8 cellular contexts compared by ENCODE assay signal in the genomic region with DNA sequence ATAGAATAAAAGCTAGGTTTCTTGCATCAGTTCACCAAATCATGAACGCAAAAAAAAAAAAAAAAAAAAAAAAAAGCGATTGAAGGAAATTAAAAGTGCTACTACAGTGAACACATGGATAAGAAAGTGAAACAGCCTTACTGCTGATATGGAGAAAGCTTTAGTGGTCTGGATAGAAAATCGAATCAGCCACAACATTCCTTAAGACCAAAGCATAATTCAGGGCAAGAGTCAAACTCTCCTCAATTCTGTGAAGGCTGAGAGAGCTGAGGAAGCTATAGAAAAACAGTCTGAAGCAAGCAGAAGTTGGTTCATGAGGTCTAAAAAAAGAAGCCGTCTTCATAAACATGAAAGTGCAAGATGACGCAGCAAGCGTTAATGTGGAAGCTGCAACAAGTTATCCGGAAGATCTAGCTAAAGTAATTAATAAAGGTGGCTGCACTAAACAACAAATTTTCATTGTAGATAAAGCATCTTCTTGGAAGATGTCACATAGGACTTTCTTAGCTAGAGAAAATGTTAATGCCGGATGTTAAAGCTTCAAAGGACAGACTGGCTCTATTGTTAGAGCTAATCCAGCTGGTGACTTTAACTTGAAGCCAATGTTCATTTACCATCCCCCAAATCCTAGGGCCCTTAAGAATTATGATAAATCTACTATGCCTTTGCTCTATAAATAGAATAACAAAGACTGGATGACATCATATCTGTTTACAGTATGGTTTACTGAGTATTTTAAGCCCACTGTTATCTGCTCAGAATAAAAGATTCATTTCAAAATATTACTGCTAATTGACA. TPM values are rescaled to one million over a fixed set of nuclear protein-coding genes. Genes with fewer than 3 reads are reported as not detected.
DNase-seq lines count a peak whose midpoint lies in the region; ATAC-seq and TF ChIP-seq lines count a peak whose summit lies in the region.

No MANE protein-coding gene starts in this region.

- H2BK15ac ChIP-seq in neuronal stem cell (ENCODE audit: low read length), result no peak overlapping the region

- peak overlapping the region; percentile 14; the same call in 1 of the 2 replicates for H3K4me2 ChIP-seq in MM.1S (ENCODE audit: low read depth, low read length)
- H3K4me2 ChIP-seq in neuronal stem cell (ENCODE audit: insufficient read depth, low read length, poor library complexity, severe bottlenecking), result no peak overlapping the region
- no peak overlapping the region for H3K4me2 ChIP-seq in Karpas-422 (ENCODE audit: low read depth, low read length, poor library complexity, severe bottlenecking)

- H3K4me1 ChIP-seq in MM.1S (ENCODE audit: low read length) (no peaks in the 10 kb centered on the region; the same call in 1 of the 2 replicates), neuronal stem cell (ENCODE audit: control insufficient read depth in 2 of 2, insufficient read depth in 1 of 2, low read depth in 1 of 2, low read length in 2 of 2) (peaks cover 13 to 32% of the 10 kb centered on the region in 2 donors), Karpas-422 (ENCODE audit: low read length) (no peaks in the 10 kb centered on the region)

- no peaks in the 10 kb centered on the region for H3K36me3 Mint-ChIP-seq in CD4-positive, alpha-beta T cell (ENCODE audit: low read depth)

- DNase-seq in MM.1S (no peak), choroid plexus epithelial cell (ENCODE audit: low read depth) (peak; percentile 84), neuronal stem cell (ENCODE audit: low spot score) (no peak), NCI-H1092 treated with DMSO at 0.1 percent for 48 hours (lab: John Stamatoyannopoulos, UW) (no peak), Karpas-422 (no peak), head of caudate nucleus (no peak)
- DNase-seq in CD4-positive, alpha-beta T cell, result no peak

- H3K79me2 ChIP-seq in MM.1S (ENCODE audit: low read length) (no peaks in the 10 kb centered on the region), Karpas-422 (ENCODE audit: low read length) (no peaks in the 10 kb centered on the region)

- TF ChIP-seq CTCF in GM12875 (IDR thresholded peaks at IDR 0.05; ENCODE audit: borderline replicate concordance, insufficient read depth, low read depth, low read length), result no peak
- TF ChIP-seq CTCF in MM.1S (IDR thresholded peaks at IDR 0.05; ENCODE audit: low read length), result no peak
- TF ChIP-seq CTCF in choroid plexus epithelial cell (conservative IDR thresholded peaks at IDR 0.05; ENCODE audit: low read depth, low read length), result no peak
- no peak for TF ChIP-seq CTCF in CD4-positive, alpha-beta T cell (IDR thresholded peaks at IDR 0.05)

- no peaks in the 10 kb centered on the region for H3K9me3 Mint-ChIP-seq in CD4-positive, alpha-beta T cell

- H3K79me1 ChIP-seq in neuronal stem cell (ENCODE audit: low read depth, low read length), result no peaks in the 10 kb centered on the region

- H3K27ac ChIP-seq in MM.1S (ENCODE audit: low read length) (no peak overlapping the region), neuronal stem cell (replicated peaks; ENCODE audit: low read length) (peak overlapping the region; percentile 14), Karpas-422 (ENCODE audit: low read length) (no peak overlapping the region)
- H3K27ac ChIP-seq in CD4-positive, alpha-beta T cell (ENCODE audit: low read depth, low read length), result no peak overlapping the region

- H3K9ac ChIP-seq in MM.1S (ENCODE audit: low read length), result no peak overlapping the region
- H3K9ac ChIP-seq in neuronal stem cell (ENCODE audit: low read depth, low read length, poor library complexity), result no peak overlapping the region
- no peak overlapping the region for H3K9ac ChIP-seq in Karpas-422 (ENCODE audit: low read length)

- H3K4ac ChIP-seq in neuronal stem cell (ENCODE audit: low read length), result no peak overlapping the region

- H4K8ac ChIP-seq in neuronal stem cell (ENCODE audit: low read depth, low read length), result no peak overlapping the region

- no peaks in the 10 kb centered on the region for H3K9me3 ChIP-seq in MM.1S (replicated peaks; ENCODE audit: insufficient read depth, low read length)
- peaks cover 0 to under 1% of the 10 kb centered on the region in 2 donors for H3K9me3 ChIP-seq in neuronal stem cell (replicated peaks in 1 of 2; ENCODE audit: control insufficient read depth in 2 of 2, insufficient read depth in 1 of 2, low read depth in 1 of 2, low read length in 2 of 2)
- no peaks in the 10 kb centered on the region for H3K9me3 ChIP-seq in Karpas-422 (ENCODE audit: low read length)
- H3K9me3 ChIP-seq in CD4-positive, alpha-beta T cell (ENCODE audit: control insufficient read depth, low read length), result no peaks in the 10 kb centered on the region

- H2BK5ac ChIP-seq in neuronal stem cell (ENCODE audit: low read length), result no peak overlapping the region

- no peaks in the 10 kb centered on the region for H3K9me2 ChIP-seq in MM.1S (replicated peaks; ENCODE audit: insufficient read depth, low read length)
- no peaks in the 10 kb centered on the region for H3K9me2 ChIP-seq in Karpas-422 (replicated peaks; ENCODE audit: insufficient read depth, low read length)

- CTCF ChIA-PET in CD4-positive, alpha-beta T cell (lab: Charles Lee), result interaction anchor here (0.7 kb wide), 1 partner anchor 16 kb away, joined by 5 read pairs; no protein-coding TSS in a partner anchor

- no peak overlapping the region for H2AK5ac ChIP-seq in neuronal stem cell (ENCODE audit: low read depth, low read length)

- 0 out of 2 replicates have a peak overlapping the region, but pooled peaks have one; percentile 11 for H2AFZ ChIP-seq in MM.1S (ENCODE audit: low read length)
- H2AFZ ChIP-seq in neuronal stem cell (ENCODE audit: low read length), result peak overlapping the region; percentile 61
- no peak overlapping the region for H2AFZ ChIP-seq in Karpas-422 (ENCODE audit: low read length)

- no peaks in the 10 kb centered on the region for H3K36me3 ChIP-seq in MM.1S (replicated peaks; ENCODE audit: insufficient read depth, low read length)
- H3K36me3 ChIP-seq in neuronal stem cell (replicated peaks in 1 of 2; ENCODE audit: control insufficient read depth in 2 of 2, insufficient read depth in 2 of 2, low read length in 2 of 2), result no peaks in the 10 kb centered on the region
- H3K36me3 ChIP-seq in Karpas-422 (ENCODE audit: insufficient read depth, low read length), result no peaks in the 10 kb centered on the region

- no peak for ATAC-seq in CD4-positive, alpha-beta T cell (ENCODE audit: poor library complexity)

- H3K4me3 ChIP-seq in GM12875 (ENCODE audit: low read depth, low read length) (peak overlapping the region; percentile 31), MM.1S (ENCODE audit: low read length) (peak overlapping the region; percentile 9; the same call in 1 of the 2 replicates), choroid plexus epithelial cell (ENCODE audit: low read depth, low read length) (no peak overlapping the region), neuronal stem cell (ENCODE audit: low read length in 2 of 2) (peak overlapping the region in 1 of 2 donors; percentile 26), Karpas-422 (ENCODE audit: low read length) (no peak overlapping the region)

- H2BK12ac ChIP-seq in neuronal stem cell (ENCODE audit: low read length), result no peak overlapping the region

- H3K4me1 Mint-ChIP-seq in CD4-positive, alpha-beta T cell (ENCODE audit: low read depth), result no peaks in the 10 kb centered on the region

- H3F3A ChIP-seq in MM.1S (ENCODE audit: insufficient read depth, low read length), result no peaks in the 10 kb centered on the region

- H3K27me3 Mint-ChIP-seq in CD4-positive, alpha-beta T cell, result peaks cover 26% of the 10 kb centered on the region

- no CpG with 5 or more reads among the region's 8 CpGs for WGBS in neuronal stem cell (ENCODE audit: extremely low coverage in 2 of 2, insufficient read length in 2 of 2, insufficient replicate concordance in 1 of 2), 2 donors

- no peak overlapping the region for H3K18ac ChIP-seq in neuronal stem cell (ENCODE audit: low read length)

- no peak overlapping the region for H3K23ac ChIP-seq in neuronal stem cell (ENCODE audit: low read depth, low read length, poor library complexity)

- no peak overlapping the region for H3K14ac ChIP-seq in neuronal stem cell (ENCODE audit: low read length)

- no peak overlapping the region for H3K4me3 Mint-ChIP-seq in CD4-positive, alpha-beta T cell

- intact Hi-C loops in CD4-positive, alpha-beta T cell (cut with DNase I, micrococcal nuclease), result no loop called here
- intact Hi-C loops in head of caudate nucleus (cut with DNase I), result no loop called here

- H3K27me3 ChIP-seq in MM.1S (replicated peaks; ENCODE audit: insufficient read depth, low read length) (no peaks in the 10 kb centered on the region), neuronal stem cell (ENCODE audit: control insufficient read depth in 3 of 3, insufficient read depth in 3 of 3, low read depth in 1 of 3, low read length in 3 of 3) (no peaks in the 10 kb centered on the region), Karpas-422 (ENCODE audit: low read length) (no peaks in the 10 kb centered on the region)
- H3K27me3 ChIP-seq in CD4-positive, alpha-beta T cell (ENCODE audit: control insufficient read depth, insufficient read depth, low read length), result peaks cover 6% of the 10 kb centered on the region

- no peak overlapping the region for H3K27ac Mint-ChIP-seq in CD4-positive, alpha-beta T cell

- H4K91ac ChIP-seq in neuronal stem cell (ENCODE audit: low read depth, low read length, poor library complexity), result no peak overlapping the region

- no peaks in the 10 kb centered on the region for H4K20me1 ChIP-seq in MM.1S (ENCODE audit: insufficient read depth, low read length)
- H4K20me1 ChIP-seq in Karpas-422 (ENCODE audit: insufficient read depth, low read depth, low read length), result no peaks in the 10 kb centered on the region

- H2BK120ac ChIP-seq in neuronal stem cell (ENCODE audit: low read depth, low read length), result no peak overlapping the region

- POLR2A ChIA-PET in CD4-positive, alpha-beta T cell (lab: Charles Lee), result no interaction called here

RNA-seq across cellular contexts. Expression of gene P3H2, which starts 19.2 kb away (rescaled TPM):
- polyA plus RNA-seq in neuronal stem cell (2013, experiment 1 of 2), result 3.1 TPM
- polyA plus RNA-seq in neuronal stem cell (2013, experiment 2 of 2), result 2.9 TPM
- not detected in 2 replicates for total RNA-seq in Karpas-422 (2014; rRNA removed; shearing (Covaris generic); ENCODE audit: low replicate concordance)
- not detected for total RNA-seq in CD4-positive, alpha-beta T cell

Comparison
In these comparisons a context has a peak if more than half of its experiments do, and no peak if none do; other contexts are left out.
1. H3K4me3 ChIP-seq: peak in GM12875 (single experiment) and MM.1S (single experiment); none in choroid plexus epithelial cell (single experiment) and Karpas-422 (single experiment).